Comparison of ENCODE assay signal across 19 cellular contexts in the genomic region with DNA sequence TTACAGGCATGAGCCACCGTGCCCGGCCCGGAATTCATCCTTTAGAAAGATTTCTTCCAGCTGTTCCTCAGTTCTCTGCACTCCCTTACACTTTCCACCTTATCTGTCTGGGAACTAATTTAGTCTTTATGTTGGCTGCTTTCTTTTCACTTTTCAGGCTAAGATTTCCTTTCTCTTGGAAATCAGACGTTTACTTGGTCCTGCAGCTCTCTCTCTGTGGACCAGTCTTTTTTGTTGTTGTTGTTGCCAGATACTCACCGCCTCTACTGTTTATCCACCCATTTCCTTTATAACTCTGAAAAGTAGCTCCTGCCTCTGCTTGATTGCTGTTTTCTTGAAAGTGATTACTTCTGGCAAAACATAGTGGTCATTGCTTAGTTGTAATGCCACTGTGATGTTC. TPM values are rescaled to one million over a fixed set of nuclear protein-coding genes. Genes with fewer than 3 reads are reported as not detected.
DNase-seq lines count a peak whose midpoint lies in the region; ATAC-seq and TF ChIP-seq lines count a peak whose summit lies in the region.
"Had no signal": no experiment of that assay in that cellular context is flagged by ENCODE, and none has a peak within 500 bp of the region (broad histone marks: within the 10 kb centered on the region; RNA-seq: fewer than 3 reads in every experiment).

No MANE protein-coding gene starts in this region.

- TF ChIP-seq CTCF in nephron progenitor cell (IDR thresholded peaks at IDR 0.05): no peak
- no peak for TF ChIP-seq CTCF in Caco-2 (IDR thresholded peaks at IDR 0.05; ENCODE audit: insufficient read depth in 1 of 2, low read depth in 1 of 2, low read length in 1 of 2, severe bottlenecking in 1 of 2, unreplicated experiment in 1 of 2)

- H3K4me1 ChIP-seq in ectodermal cell (ENCODE audit: control insufficient read depth, insufficient read depth, low read length) (peaks cover 13% of the 10 kb centered on the region), Caco-2 (no peaks in the 10 kb centered on the region)

- peaks cover 23% of the 10 kb centered on the region for H3K4me1 Mint-ChIP-seq in nephron progenitor cell
- H3K4me1 Mint-ChIP-seq in activated CD8-positive, alpha-beta T cell treated with anti-CD3 and anti-CD28 coated beads, Interleukin-2, amount 10 ng/mL, durations not matched to agents 7 days and 5 days (ENCODE audit: low read depth): peaks cover 8% of the 10 kb centered on the region
- H3K4me1 Mint-ChIP-seq in Caco-2 (ENCODE audit: low read depth, unreplicated experiment): peaks cover 21% of the 10 kb centered on the region

- BruUV-seq in Caco-2 (replicated peaks; lab: Mats Ljungman, UMichigan): no TSS peak

- H3K27me3 ChIP-seq in ectodermal cell (ENCODE audit: control insufficient read depth, insufficient read depth, low read length, poor library complexity, severe bottlenecking) (no peaks in the 10 kb centered on the region), Caco-2 (replicated peaks; ENCODE audit: control insufficient read depth, insufficient read depth, low read length) (no peaks in the 10 kb centered on the region)

- H3K36me3 Mint-ChIP-seq in nephron progenitor cell (ENCODE audit: low read depth): peaks cover 44% of the 10 kb centered on the region
- no peaks in the 10 kb centered on the region for H3K36me3 Mint-ChIP-seq in activated CD8-positive, alpha-beta T cell treated with anti-CD3 and anti-CD28 coated beads, Interleukin-2, amount 10 ng/mL, durations not matched to agents 7 days and 5 days (ENCODE audit: low read depth)
- peaks cover 28% of the 10 kb centered on the region for H3K36me3 Mint-ChIP-seq in Caco-2 (ENCODE audit: insufficient read depth, unreplicated experiment)

- H3K27ac Mint-ChIP-seq in nephron progenitor cell (peak overlapping the region; percentile 27), Caco-2 (ENCODE audit: unreplicated experiment) (no peak overlapping the region)
- H3K27ac Mint-ChIP-seq in activated CD8-positive, alpha-beta T cell treated with anti-CD3 and anti-CD28 coated beads, Interleukin-2, amount 10 ng/mL, durations not matched to agents 7 days and 5 days: no peak overlapping the region
- H3K27ac Mint-ChIP-seq: CD14-positive monocyte had no signal

- CTCF ChIA-PET in activated CD8-positive, alpha-beta T cell treated with anti-CD3 and anti-CD28 coated beads, Interleukin-2, amount 10 ng/mL, durations not matched to agents 7 days and 5 days (lab: Charles Lee): interaction anchor here (2.2 kb wide), 1 partner anchor 114 kb away, joined by 10 read pairs; no protein-coding TSS in a partner anchor
- CTCF ChIA-PET in Caco-2 (lab: Charles Lee): interaction anchor here (0.6 kb wide), 1 partner anchor 267 kb away, joined by 3 read pairs; no protein-coding TSS in a partner anchor

- H3K4me3 Mint-ChIP-seq in nephron progenitor cell (no peak overlapping the region), Caco-2 (ENCODE audit: unreplicated experiment) (no peak overlapping the region)
- no peak overlapping the region for H3K4me3 Mint-ChIP-seq in activated CD8-positive, alpha-beta T cell treated with anti-CD3 and anti-CD28 coated beads, Interleukin-2, amount 10 ng/mL, durations not matched to agents 7 days and 5 days
- H3K4me3 Mint-ChIP-seq: CD14-positive monocyte had no signal

- intact Hi-C loops in Right ventricle myocardium superior (cut with DNase I): no loop called here
- intact Hi-C loops in left ventricle myocardium superior (cut with micrococcal nuclease): no loop called here
- intact Hi-C loops in Caco-2 (cut with micrococcal nuclease; ENCODE audit: unreplicated experiment): no loop called here

- ATAC-seq in Right ventricle myocardium superior (ENCODE audit: poor library complexity) (peak; percentile 10), left ventricle myocardium superior (no peak), GM19467 (IDR thresholded peaks at IDR 0.05; ENCODE audit: unreplicated experiment) (no peak)
- ATAC-seq in activated CD8-positive, alpha-beta T cell treated with anti-CD3 and anti-CD28 coated beads, Interleukin-2, amount 10 ng/mL, durations not matched to agents 7 days and 5 days: no peak

- DNase-seq in Right ventricle myocardium superior (no peak), left ventricle myocardium superior (no peak), nephron progenitor cell (no peak), NCI-H128 (lab: John Stamatoyannopoulos, UW; ENCODE audit: unreplicated experiment) (no peak), Caco-2 (no peak)
- no peak for DNase-seq in activated CD8-positive, alpha-beta T cell treated with anti-CD3 and anti-CD28 coated beads, Interleukin-2, amount 10 ng/mL, durations not matched to agents 7 days and 5 days
- DNase-seq: 8988T; HCEC 1CT; Kasumi-1; MM.1S; NCI-H1092; NCI-H2081; NCI-H510A; NCI-H748 treated with DMSO at 0.1 percent for 48 hours; NK-92 treated with Interleukin-12 subunit alpha and Interleukin-12 subunit beta, amount 100 ng/mL, for 24 hours; SHP77 had no signal

- H3K4me3 ChIP-seq in ectodermal cell (ENCODE audit: insufficient read depth, low read depth, low read length): no peak overlapping the region
- H3K4me3 ChIP-seq in Caco-2 (ENCODE audit: low read depth, low read length): no peak overlapping the region

- H3K9me3 Mint-ChIP-seq in nephron progenitor cell (no peaks in the 10 kb centered on the region), Caco-2 (ENCODE audit: unreplicated experiment) (no peaks in the 10 kb centered on the region)
- H3K9me3 Mint-ChIP-seq in activated CD8-positive, alpha-beta T cell treated with anti-CD3 and anti-CD28 coated beads, Interleukin-2, amount 10 ng/mL, durations not matched to agents 7 days and 5 days (ENCODE audit: insufficient read depth): no peaks in the 10 kb centered on the region
- H3K9me3 Mint-ChIP-seq: CD14-positive monocyte had no signal

- H3K9me3 ChIP-seq in ectodermal cell (ENCODE audit: control insufficient read depth, low read length): no peaks in the 10 kb centered on the region
- no peaks in the 10 kb centered on the region for H3K9me3 ChIP-seq in Caco-2

- POLR2A ChIA-PET in activated CD8-positive, alpha-beta T cell treated with anti-CD3 and anti-CD28 coated beads, Interleukin-2, amount 10 ng/mL, durations not matched to agents 7 days and 5 days (lab: Charles Lee): interaction anchor here (1.1 kb wide), 1 partner anchor 11 kb away, joined by 4 read pairs; no protein-coding TSS in a partner anchor
- POLR2A ChIA-PET in Caco-2 (lab: Charles Lee): interaction anchor here (0.6 kb wide), 2 partner anchors 13 to 160 kb away, joined by 3 read pairs; no protein-coding TSS in a partner anchor

- 60 to 63% methylated on average over 5 of the region's 5 CpGs for WGBS in ectodermal cell, 2 experiments

- H3K27me3 Mint-ChIP-seq in nephron progenitor cell (ENCODE audit: low read depth, poor library complexity): no peaks in the 10 kb centered on the region
- no peaks in the 10 kb centered on the region for H3K27me3 Mint-ChIP-seq in activated CD8-positive, alpha-beta T cell treated with anti-CD3 and anti-CD28 coated beads, Interleukin-2, amount 10 ng/mL, durations not matched to agents 7 days and 5 days (ENCODE audit: low read depth)
- H3K27me3 Mint-ChIP-seq in Caco-2 (ENCODE audit: insufficient read depth, unreplicated experiment): no peaks in the 10 kb centered on the region

- H3K27ac ChIP-seq in ectodermal cell (ENCODE audit: insufficient read depth, low read depth, low read length, poor library complexity, severe bottlenecking): peak overlapping the region; percentile 41

- H3K36me3 ChIP-seq in ectodermal cell (ENCODE audit: control insufficient read depth, insufficient read depth, low read length) (no peaks in the 10 kb centered on the region), Caco-2 (ENCODE audit: control insufficient read depth, insufficient read depth, low read length) (no peaks in the 10 kb centered on the region; the same call in 1 of the 2 replicates)

RNA-seq across cellular contexts. Expression of a gene that starts 6.1 kb away (rescaled TPM):
- total RNA-seq in Right ventricle myocardium superior: 38.9 TPM
- 37.8 TPM for total RNA-seq in left ventricle myocardium superior
- 26.1 TPM for polyA plus RNA-seq in ectodermal cell (2013, experiment 1 of 4)
- polyA plus RNA-seq in ectodermal cell (2013, experiment 2 of 4): 32.1 TPM
- 19.7 TPM for polyA plus RNA-seq in ectodermal cell (2013, experiment 3 of 4)
- polyA plus RNA-seq in ectodermal cell (2013, experiment 4 of 4): 26.6 TPM
- total RNA-seq in activated CD8-positive, alpha-beta T cell treated with anti-CD3 and anti-CD28 coated beads, Interleukin-2, amount 10 ng/mL, durations not matched to agents 7 days and 5 days: 10 to 100 TPM; 16.7 to 17.4 TPM
- total RNA-seq in Caco-2 (2022): 62.4 and 69.5 TPM in 2 replicates
